ENCODE assay signal across 13 cellular contexts in genomic region chr7:22724861-22725260, GRCh38. TPM values are rescaled to one million over a fixed set of nuclear protein-coding genes. Genes with fewer than 3 reads are reported as not detected.
A peak's percentile ranks its signal among the peaks of the same experiment; 100 is the strongest.
DNase-seq lines count a peak whose midpoint lies in the region; ATAC-seq, FAIRE-seq and TF ChIP-seq lines count a peak whose summit lies in the region.
"Had no signal": no experiment of that assay in that cellular context is flagged by ENCODE, and none has a peak within 500 bp of the region (broad histone marks: within the 10 kb centered on the region; RNA-seq: fewer than 3 reads in every experiment).

No MANE protein-coding gene starts in this region.

- peak overlapping the region; percentile 86 for H3K4me2 ChIP-seq in SK-N-SH

- H3K4me1 Mint-ChIP-seq in stimulated activated memory B cell treated with anti-CD40 and anti-IgM and Interleukin-4, amounts not matched to agents 10 μg/mL and 1 μg/mL and 100 μg/mL, for 72 hours = peaks cover 59% of the 10 kb centered on the region

- CTCF ChIA-PET in SK-N-SH (lab: Yijun Ruan, JAX) = interaction anchor here (1.0 to 3.7 kb wide), 8 partner anchors 10 to 331 kb away, joined by 3 to 18 read pairs (median 4); no protein-coding TSS in a partner anchor

- FAIRE-seq in HTR-8/SVneo (lab: Jason Lieb, UNC) = no peak

- no peaks in the 10 kb centered on the region for H3K9me3 Mint-ChIP-seq in stimulated activated memory B cell treated with anti-CD40 and anti-IgM and Interleukin-4, amounts not matched to agents 10 μg/mL and 1 μg/mL and 100 μg/mL, for 72 hours

- peak overlapping the region; percentile 84 for H3K4me3 Mint-ChIP-seq in stimulated activated memory B cell treated with anti-CD40 and anti-IgM and Interleukin-4, amounts not matched to agents 10 μg/mL and 1 μg/mL and 100 μg/mL, for 72 hours

- H3K27me3 Mint-ChIP-seq in stimulated activated memory B cell treated with anti-CD40 and anti-IgM and Interleukin-4, amounts not matched to agents 10 μg/mL and 1 μg/mL and 100 μg/mL, for 72 hours = no peaks in the 10 kb centered on the region

- H2AFZ ChIP-seq in SK-N-SH (ENCODE audit: low read depth) = no peak overlapping the region

- DNase-seq in SK-N-SH = no peak
- DNase-seq in astrocyte of the cerebellum (ENCODE audit: low read depth) = peak; percentile 59
- no peak for DNase-seq in NCI-H748 (lab: John Stamatoyannopoulos, UW; ENCODE audit: unreplicated experiment)
- no peak for DNase-seq in HTR-8/SVneo (ENCODE audit: insufficient read length, low spot score)
- no peak for DNase-seq in Right ventricle myocardium inferior (ENCODE audit: missing footprints)
- DNase-seq: COR-L47, NCI-H1436 treated with DMSO at 0.1 percent for 48 hours, Peyer's patch had no signal

- H3K9ac ChIP-seq in SK-N-SH (no peak overlapping the region), muscle layer of colon (ENCODE audit: low read length) (peak overlapping the region; percentile 8)

- ATAC-seq in SK-N-SH treated with all-trans-retinoic acid at 6 μM for 48 hours (no peak), Right ventricle myocardium inferior (no peak)
- ATAC-seq in stimulated activated memory B cell treated with anti-CD40 and anti-IgM and Interleukin-4, amounts not matched to agents 10 μg/mL and 1 μg/mL and 100 μg/mL, for 72 hours = no peak

- no peaks in the 10 kb centered on the region for H3K36me3 Mint-ChIP-seq in stimulated activated memory B cell treated with anti-CD40 and anti-IgM and Interleukin-4, amounts not matched to agents 10 μg/mL and 1 μg/mL and 100 μg/mL, for 72 hours

- H4K20me1 ChIP-seq in SK-N-SH (ENCODE audit: insufficient read depth) = no peaks in the 10 kb centered on the region

- peaks cover 12% of the 10 kb centered on the region for H3F3A ChIP-seq in SK-N-SH (replicated peaks; ENCODE audit: insufficient read depth)

- POLR2A ChIA-PET in SK-N-SH (lab: Yijun Ruan, JAX) = no interaction called here

- no peak for TF ChIP-seq CTCF in SK-N-SH (IDR thresholded peaks at IDR 0.05)
- no peak for TF ChIP-seq CTCF in astrocyte of the cerebellum (IDR thresholded peaks at IDR 0.05; ENCODE audit: low read depth, low read length, missing control alignments)

- peaks cover 9 to 14% of the 10 kb centered on the region in 2 experiments; a peak in 2 of 4 replicates for H3K4me1 ChIP-seq in SK-N-SH (ENCODE audit: control insufficient read depth in 1 of 2, insufficient read depth in 2 of 2, low read depth in 1 of 2, low read length in 1 of 2)
- peaks cover 51% of the 10 kb centered on the region for H3K4me1 ChIP-seq in muscle layer of colon (ENCODE audit: insufficient read depth, low read length)

- in situ Hi-C loops in astrocyte of the cerebellum (cut with HindIII; ENCODE audit: low sequenced_read_pairs) = no loop called here

- WGBS in SK-N-SH (ENCODE audit: low lambda C conversion rate) = 35% methylated on average over 6 of the region's 6 CpGs

- H3K36me3 ChIP-seq in SK-N-SH (replicated peaks in 1 of 2; ENCODE audit: control insufficient read depth in 1 of 2, insufficient read depth in 2 of 2, low read length in 1 of 2) (no peaks in the 10 kb centered on the region), muscle layer of colon (ENCODE audit: insufficient read depth, low read length) (no peaks in the 10 kb centered on the region)
- H3K36me3 ChIP-seq: HAP-1, Peyer's patch had no signal

- H3K27me3 ChIP-seq in SK-N-SH (ENCODE audit: insufficient read depth) = no peaks in the 10 kb centered on the region
- H3K27me3 ChIP-seq in muscle layer of colon (ENCODE audit: control insufficient read depth in 1 of 2, insufficient read depth in 2 of 2, low read length in 2 of 2) = no peaks in the 10 kb centered on the region
- H3K27me3 ChIP-seq: Peyer's patch had no signal

- no peak overlapping the region for H3K27ac ChIP-seq in SK-N-SH (ENCODE audit: low read depth in 2 of 2, low read length in 1 of 2)
- peak overlapping the region; percentile 52 for H3K27ac ChIP-seq in muscle layer of colon (ENCODE audit: low read depth, low read length)
- H3K27ac ChIP-seq: 22Rv1 had no signal

- no peaks in the 10 kb centered on the region for H3K9me2 ChIP-seq in SK-N-SH

- H3K9me3 ChIP-seq in SK-N-SH (no peaks in the 10 kb centered on the region), muscle layer of colon (ENCODE audit: low read length) (no peaks in the 10 kb centered on the region)
- H3K9me3 ChIP-seq: HAP-1, Peyer's patch had no signal

- TF ChIP-seq RAD21 in SK-N-SH (IDR thresholded peaks at IDR 0.05; ENCODE audit: low read length) = no peak

- no peaks in the 10 kb centered on the region for H3K79me2 ChIP-seq in SK-N-SH (ENCODE audit: insufficient read depth)

- TF ChIP-seq EP300 in SK-N-SH (IDR thresholded peaks at IDR 0.05; ENCODE audit: borderline replicate concordance in 1 of 2, low read depth in 1 of 2, low read length in 1 of 2) = no peak

- intact Hi-C loops in Right ventricle myocardium inferior (cut with DNase I) = loop anchor here (5.0 to 10.0 kb wide), 5 partner anchors 57 to 332 kb away; no protein-coding TSS in a partner anchor

- peak overlapping the region; percentile 75 for H3K27ac Mint-ChIP-seq in stimulated activated memory B cell treated with anti-CD40 and anti-IgM and Interleukin-4, amounts not matched to agents 10 μg/mL and 1 μg/mL and 100 μg/mL, for 72 hours

- H3K4me3 ChIP-seq in SK-N-SH (ENCODE audit: low read depth in 2 of 2, low read length in 1 of 2) = no peak overlapping the region
- no peak overlapping the region for H3K4me3 ChIP-seq in astrocyte of the cerebellum (ENCODE audit: low read depth, low read length)
- H3K4me3 ChIP-seq in muscle layer of colon (ENCODE audit: low read depth in 1 of 2, low read length in 2 of 2) = no peak overlapping the region
- H3K4me3 ChIP-seq: HAP-1, Peyer's patch had no signal

TF ChIP-seq in SK-N-SH, 30 proteins besides CTCF, POLR2A, EP300 and RAD21:
- no peak for TF ChIP-seq YY1 (IDR thresholded peaks at IDR 0.05; ENCODE audit: low read depth)
- TF ChIP-seq TCF12 (IDR thresholded peaks at IDR 0.05) = no peak
- TF ChIP-seq SIN3A (IDR thresholded peaks at IDR 0.05; ENCODE audit: borderline replicate concordance, low read depth, low read length) = no peak
- no peak for TF ChIP-seq POLR2AphosphoS5 (IDR thresholded peaks at IDR 0.05; ENCODE audit: low read depth, low read length)
- TF ChIP-seq SMC3 (IDR thresholded peaks at IDR 0.05; ENCODE audit: low read depth, low read length) = no peak
- no peak for TF ChIP-seq TEAD4 (IDR thresholded peaks at IDR 0.05; ENCODE audit: borderline replicate concordance, insufficient read depth)
- no peak for TF ChIP-seq RXRA (IDR thresholded peaks at IDR 0.05; ENCODE audit: borderline replicate concordance, low read depth)
- TF ChIP-seq JUND (IDR thresholded peaks at IDR 0.05) = no peak
- no peak for TF ChIP-seq MXI1 (IDR thresholded peaks at IDR 0.05; ENCODE audit: low read depth, low read length)
- no peak for TF ChIP-seq FOXJ3 (CRISPR knock-in tag; IDR thresholded peaks at IDR 0.05)
- TF ChIP-seq, protein P1, sequence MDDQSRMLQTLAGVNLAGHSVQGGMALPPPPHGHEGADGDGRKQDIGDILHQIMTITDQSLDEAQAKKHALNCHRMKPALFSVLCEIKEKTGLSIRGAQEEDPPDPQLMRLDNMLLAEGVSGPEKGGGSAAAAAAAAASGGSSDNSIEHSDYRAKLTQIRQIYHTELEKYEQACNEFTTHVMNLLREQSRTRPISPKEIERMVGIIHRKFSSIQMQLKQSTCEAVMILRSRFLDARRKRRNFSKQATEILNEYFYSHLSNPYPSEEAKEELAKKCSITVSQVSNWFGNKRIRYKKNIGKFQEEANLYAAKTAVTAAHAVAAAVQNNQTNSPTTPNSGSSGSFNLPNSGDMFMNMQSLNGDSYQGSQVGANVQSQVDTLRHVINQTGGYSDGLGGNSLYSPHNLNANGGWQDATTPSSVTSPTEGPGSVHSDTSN (IDR thresholded peaks at IDR 0.05) = no peak
- TF ChIP-seq GABPA (IDR thresholded peaks at IDR 0.05; ENCODE audit: low read depth) = no peak
- no peak for TF ChIP-seq FOSL2 (IDR thresholded peaks at IDR 0.05; ENCODE audit: borderline replicate concordance, low read depth)
- no peak for TF ChIP-seq MEF2A (IDR thresholded peaks at IDR 0.05; ENCODE audit: borderline replicate concordance, low read depth)

TF ChIP-seq in SK-N-SH treated with all-trans-retinoic acid at 6 μM for 48 hours, 23 proteins besides CTCF, POLR2A, EP300 and RAD21:
- no peak for TF ChIP-seq PPARA (CRISPR knock-in tag; IDR thresholded peaks at IDR 0.05; ENCODE audit: borderline replicate concordance)
TF ChIP-seq in SK-N-SH treated with all-trans-retinoic acid at 6 μM for 48 hours: peak in this region for 0.

RNA-seq across cellular contexts. Expression of gene IL6, which starts 2.1 kb away (rescaled TPM):
- polyA plus RNA-seq in SK-N-SH (2012; rRNA removed) = 13.6 and 20.5 TPM in 2 replicates
- polyA plus RNA-seq in SK-N-SH (2012; cell fraction: cytosol; rRNA removed) = 15.4 and 22.0 TPM in 2 replicates
- 59.0 and 64.8 TPM in 2 replicates for polyA plus RNA-seq in SK-N-SH (2012; cell fraction: nucleus; rRNA removed)
- total RNA-seq in Right ventricle myocardium inferior = 0.60 TPM
